In the genomic region with DNA sequence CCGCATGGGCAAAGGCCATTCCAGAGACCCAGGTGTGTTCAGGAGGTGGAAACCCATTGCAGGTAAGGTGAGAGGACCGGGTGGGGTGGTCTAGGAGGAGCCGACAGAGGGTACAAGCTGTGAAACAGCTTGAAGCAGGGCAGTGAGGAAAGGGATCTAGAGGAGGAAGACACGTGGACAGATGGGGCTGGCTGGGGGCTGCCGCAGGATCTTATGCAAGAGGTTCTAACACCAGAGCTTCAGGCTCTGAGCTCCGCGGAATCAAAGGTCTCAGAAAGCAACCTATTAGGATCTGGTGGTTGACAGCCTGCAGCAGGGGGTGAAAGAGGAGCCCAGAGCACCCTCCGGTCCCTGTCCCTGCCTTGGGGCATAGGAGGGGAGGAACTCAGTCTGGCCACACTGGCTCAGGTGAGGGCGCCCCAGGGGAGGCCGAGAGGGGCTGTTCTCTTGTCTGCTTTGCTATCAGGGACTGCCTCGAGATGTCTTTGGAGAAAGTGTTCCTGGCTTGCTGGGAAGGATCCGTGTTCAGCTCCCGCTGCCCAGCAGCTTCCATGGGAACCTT, we compare ENCODE assay signal across 1 cellular context.
TF ChIP-seq lines count a peak whose summit lies in the region.

No MANE protein-coding gene starts in this region.

TF ChIP-seq in H1, 55 proteins besides CTCF, POLR2A, EP300 and RAD21:
- TF ChIP-seq GTF2F1 (IDR thresholded peaks at IDR 0.05; ENCODE audit: borderline replicate concordance, low read depth, low read length) = no peak
- TF ChIP-seq SIX5 (IDR thresholded peaks at IDR 0.05; ENCODE audit: low read depth, low read length) = no peak
TF ChIP-seq in H1: peak in this region for 0.
